In genomic region chr1:93575586-93576271, GRCh38 we compare ENCODE assay signal across 11 cellular contexts.
DNase-seq lines count a peak whose midpoint lies in the region; ATAC-seq lines count a peak whose summit lies in the region.
"Had no signal": no experiment of that assay in that cellular context is flagged by ENCODE, and none has a peak within 500 bp of the region (broad histone marks: within the 10 kb centered on the region; RNA-seq: fewer than 3 reads in every experiment).

No MANE protein-coding gene starts in this region.

- H3K4me2 ChIP-seq in trophoblast cell (ENCODE audit: low read length): no peak overlapping the region

- H3K36me3 ChIP-seq in ectodermal cell (ENCODE audit: control insufficient read depth, insufficient read depth, low read length) (no peaks in the 10 kb centered on the region), trophoblast cell (ENCODE audit: control insufficient read depth in 1 of 2, insufficient read depth in 2 of 2, low read length in 2 of 2) (peaks cover 24 to 28% of the 10 kb centered on the region in 2 experiments)

- H3K27ac Mint-ChIP-seq in activated naive CD4-positive, alpha-beta T cell treated with anti-CD3 and anti-CD28 coated beads, Interleukin-2, amount 50 U/mL, for 72 hours: no peak overlapping the region

- H3K4ac ChIP-seq in trophoblast cell (ENCODE audit: low read depth, low read length): no peak overlapping the region

- no peak overlapping the region for H2BK5ac ChIP-seq in trophoblast cell (ENCODE audit: low read depth, low read length, poor library complexity)

- peak overlapping the region; percentile 20 for H4K91ac ChIP-seq in trophoblast cell (ENCODE audit: low read depth, low read length)

- DNase-seq in DMS 273 (lab: John Stamatoyannopoulos, UW; ENCODE audit: unreplicated experiment): peak; percentile 56
- no peak for DNase-seq in DMS 273 treated with DMSO at 0.1 percent for 48 hours (lab: John Stamatoyannopoulos, UW)
- DNase-seq in NCI-H69 (lab: John Stamatoyannopoulos, UW): peak; percentile 94
- peak; percentile 93 to 96 for DNase-seq in trophoblast cell
- DNase-seq in activated naive CD4-positive, alpha-beta T cell treated with anti-CD3 and anti-CD28 coated beads, Interleukin-2, amount 50 U/mL, for 72 hours (ENCODE audit: low spot score in 2 of 2): no peak
- DNase-seq in stimulated activated CD4-positive, alpha-beta T cell treated with anti-CD3 and anti-CD28 coated beads, Interleukin-4, amount 100 ng/mL, for 24 hours: no peak
- DNase-seq: MV-4-11 had no signal

- no peak overlapping the region for H2AK5ac ChIP-seq in trophoblast cell (ENCODE audit: low read length)

- H3K9me3 ChIP-seq in ectodermal cell (ENCODE audit: control insufficient read depth, low read length) (no peaks in the 10 kb centered on the region), trophoblast cell (ENCODE audit: insufficient read depth, low read depth, low read length) (no peaks in the 10 kb centered on the region)

- H3K79me1 ChIP-seq in trophoblast cell (ENCODE audit: low read length): peaks cover 44% of the 10 kb centered on the region

- no peak overlapping the region for H4K8ac ChIP-seq in trophoblast cell (ENCODE audit: low read depth, low read length)

- H3K4me3 ChIP-seq in ectodermal cell (ENCODE audit: insufficient read depth, low read depth, low read length) (no peak overlapping the region), trophoblast cell (ENCODE audit: low read depth, low read length) (no peak overlapping the region)

- H3K14ac ChIP-seq in trophoblast cell (ENCODE audit: low read length): no peak overlapping the region

- no peak overlapping the region for H4K12ac ChIP-seq in trophoblast cell (ENCODE audit: low read depth, low read length)

- H3K36me3 Mint-ChIP-seq in activated naive CD4-positive, alpha-beta T cell treated with anti-CD3 and anti-CD28 coated beads, Interleukin-2, amount 50 U/mL, for 72 hours: no peaks in the 10 kb centered on the region

- H2BK120ac ChIP-seq in trophoblast cell (ENCODE audit: insufficient read depth, low read length, poor library complexity): no peak overlapping the region

- H3K4me1 ChIP-seq in ectodermal cell (ENCODE audit: control insufficient read depth, insufficient read depth, low read length): peaks cover 20% of the 10 kb centered on the region
- H3K4me1 ChIP-seq in trophoblast cell (ENCODE audit: control insufficient read depth in 1 of 2, insufficient read depth in 2 of 2, low read length in 2 of 2): peaks cover 46 to 53% of the 10 kb centered on the region in 2 experiments

- no peak overlapping the region for H3K23ac ChIP-seq in trophoblast cell (ENCODE audit: low read length)

- peaks cover 14% of the 10 kb centered on the region for H3K79me2 ChIP-seq in trophoblast cell (ENCODE audit: control insufficient read depth, insufficient read depth, low read length, poor library complexity)

- no peak overlapping the region for H3K9ac ChIP-seq in trophoblast cell (ENCODE audit: low read length)

- no peaks in the 10 kb centered on the region for H3K9me3 Mint-ChIP-seq in activated naive CD4-positive, alpha-beta T cell treated with anti-CD3 and anti-CD28 coated beads, Interleukin-2, amount 50 U/mL, for 72 hours

- H3K27me3 ChIP-seq in ectodermal cell (ENCODE audit: control insufficient read depth, insufficient read depth, low read length, poor library complexity, severe bottlenecking) (no peaks in the 10 kb centered on the region), trophoblast cell (ENCODE audit: insufficient read depth, low read length) (no peaks in the 10 kb centered on the region)

- H2AFZ ChIP-seq in trophoblast cell (ENCODE audit: insufficient read depth, low read length, poor library complexity): no peak overlapping the region

- ATAC-seq in activated naive CD4-positive, alpha-beta T cell treated with anti-CD3 and anti-CD28 coated beads, Interleukin-2, amount 50 U/mL, for 72 hours: no peak
- ATAC-seq in HG03139 (IDR thresholded peaks at IDR 0.05; ENCODE audit: unreplicated experiment): no peak

- peak overlapping the region; percentile 70 for H3K27ac ChIP-seq in ectodermal cell (ENCODE audit: insufficient read depth, low read depth, low read length, poor library complexity, severe bottlenecking)
- H3K27ac ChIP-seq in trophoblast cell (ENCODE audit: low read depth, low read length): peak overlapping the region; percentile 97
- H3K27ac ChIP-seq: 22Rv1, HL-60 had no signal

- WGBS in ectodermal cell, 2 experiments: 85% methylated on average over 10 of the region's 10 CpGs
- no CpG with 5 or more reads among the region's 10 CpGs for WGBS in trophoblast cell (ENCODE audit: extremely low coverage, insufficient coverage, insufficient read length)

- no peak overlapping the region for H3K18ac ChIP-seq in trophoblast cell (ENCODE audit: low read length)

- H2BK12ac ChIP-seq in trophoblast cell (ENCODE audit: low read length): no peak overlapping the region

Comparison
In these comparisons a context has a peak if more than half of its experiments do, and no peak if none do; other contexts are left out.
1. DNase-seq: peak in DMS 273 (single experiment), NCI-H69 (single experiment) and trophoblast cell (2 of 2); none in DMS 273 treated with DMSO at 0.1 percent for 48 hours (single experiment), activated naive CD4-positive, alpha-beta T cell treated with anti-CD3 and anti-CD28 coated beads, Interleukin-2, amount 50 U/mL, for 72 hours (0 of 2) and stimulated activated CD4-positive, alpha-beta T cell treated with anti-CD3 and anti-CD28 coated beads, Interleukin-4, amount 100 ng/mL, for 24 hours (single experiment).